ENCODE assay signal across 18 cellular contexts in genomic region chr3:9622438-9622837, GRCh38.
"Had no signal": no experiment of that assay in that cellular context is flagged by ENCODE, and none has a peak within 500 bp of the region (broad histone marks: within the 10 kb centered on the region; RNA-seq: fewer than 3 reads in every experiment).

No MANE protein-coding gene starts in this region.

- H3K4me2 ChIP-seq: neural progenitor cell had no signal

- H2AFZ ChIP-seq: neural progenitor cell had no signal

- H3K4me3 ChIP-seq: gastrocnemius medialis, neural progenitor cell, ovary, skin epidermis, stomach, thoracic aorta had no signal

- FAIRE-seq: kidney, TTC549, urothelium cell line had no signal

- H3K9me3 ChIP-seq: gastrocnemius medialis had no signal

- H3K36me3 ChIP-seq: gastrocnemius medialis, neural progenitor cell, ovary, stomach, thoracic aorta had no signal

- H3K27ac ChIP-seq: epithelial cell of prostate, gastrocnemius medialis, neural progenitor cell, ovary, skin epidermis, stomach, thoracic aorta had no signal

- DNase-seq: activated CD4-positive, alpha-beta T cell treated with anti-CD3 and anti-CD28 coated beads, Interleukin-2, amount 50 U/mL, for 4 hours; activated T-cell treated with anti-CD3 and anti-CD28 coated beads, Interleukin-2, amount 50 U/mL, for 1 hour; amniotic stem cell; effector memory CD8-positive, alpha-beta T cell; gastrocnemius medialis; kidney; mesendoderm; ovary; retina; stimulated activated CD4-positive, alpha-beta T cell treated with anti-CD3 and anti-CD28 coated beads, Interleukin-4, amount 100 ng/mL, for 4 hours; stomach had no signal

- H3K27me3 ChIP-seq: gastrocnemius medialis, neural progenitor cell, ovary had no signal

- ATAC-seq: activated naive CD4-positive, alpha-beta T cell treated with anti-CD3 and anti-CD28 coated beads, Interleukin-2, amount 50 U/mL, for 72 hours; effector memory CD8-positive, alpha-beta T cell; gastrocnemius medialis had no signal

- H3K4me1 ChIP-seq: gastrocnemius medialis, neural progenitor cell, stomach had no signal

- H3K9ac ChIP-seq: neural progenitor cell had no signal
